In the genomic region with DNA sequence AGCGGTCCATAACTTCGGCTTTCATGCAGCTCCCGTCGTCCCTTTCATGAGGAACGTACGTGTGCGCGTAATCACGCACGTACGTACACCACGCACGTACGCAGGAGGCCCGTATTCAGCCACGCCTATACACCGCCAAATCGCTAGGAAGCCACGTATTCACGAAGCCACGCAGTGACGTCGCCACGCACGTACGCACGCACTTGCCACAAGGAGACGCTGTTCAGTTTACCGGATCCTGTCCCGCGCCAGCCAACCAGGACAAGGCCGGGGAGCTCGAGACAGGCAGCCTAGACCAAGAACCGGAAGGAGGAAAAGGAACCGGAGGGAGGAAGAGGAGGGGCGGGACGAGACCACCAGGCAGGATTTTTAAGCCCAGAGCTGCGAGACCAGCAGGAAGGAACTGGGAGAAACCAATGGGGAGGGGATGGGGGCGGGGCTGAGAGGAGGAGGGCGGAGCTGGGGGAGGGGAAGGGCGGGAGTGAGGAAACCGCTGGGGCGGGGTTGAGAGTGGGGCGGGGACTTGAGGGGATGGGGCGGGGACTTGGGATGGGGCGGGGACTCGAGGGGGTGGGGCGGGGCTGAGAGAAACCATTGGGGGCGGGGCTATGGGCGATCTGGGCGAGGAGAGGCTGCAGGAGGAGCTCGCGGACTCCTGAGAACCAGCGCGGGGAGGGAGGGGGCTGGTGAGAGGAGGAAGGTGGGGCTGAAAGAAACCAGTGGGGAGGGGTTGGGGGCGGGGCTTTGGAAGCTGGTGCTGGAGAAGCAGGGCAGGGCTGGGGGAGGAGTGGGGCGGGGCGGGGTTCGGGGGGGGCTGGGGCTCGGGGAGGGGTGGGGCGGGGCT, we compare ENCODE assay signal across 8 cellular contexts. TPM values are rescaled to one million over a fixed set of nuclear protein-coding genes. Genes with fewer than 3 reads are reported as not detected.
DNase-seq lines count a peak whose midpoint lies in the region; ATAC-seq and TF ChIP-seq lines count a peak whose summit lies in the region.

Gene EOLA2 (minus strand): TSS at position 65 of the 844 bp plus-strand sequence. CDS start 4,617 bp downstream, outside the sequence.

- no peaks in the 10 kb centered on the region for H3K27me3 Mint-ChIP-seq in natural killer cell treated with Interleukin-12 subunit alpha and Interleukin-12 subunit beta and Interleukin-15 and Interleukin-18, amount 100 ng/mL, for 72 hours

- peak within 1 kb of the TSS; percentile 97 for H3K4me3 ChIP-seq in HAP-1
- peak within 1 kb of the TSS; percentile 90 for H3K4me3 ChIP-seq in MG63
- peak within 1 kb of the TSS; percentile 77 for H3K4me3 ChIP-seq in fibroblast of pulmonary artery (replicated peaks; ENCODE audit: low read depth, low read length)

- peak within 1 kb of the TSS; percentile 92 for H3K4me3 Mint-ChIP-seq in natural killer cell treated with Interleukin-12 subunit alpha and Interleukin-12 subunit beta and Interleukin-15 and Interleukin-18, amount 100 ng/mL, for 72 hours

- peak; percentile 61 for TF ChIP-seq CTCF in fibroblast of pulmonary artery (IDR thresholded peaks at IDR 0.05; ENCODE audit: low read length, missing control alignments)

- no peaks in the 10 kb centered on the region for H3K36me3 ChIP-seq in ES-I3 (ENCODE audit: insufficient read depth, low read length)
- peaks cover 3% of the 10 kb centered on the region; the same call in 1 of the 2 replicates for H3K36me3 ChIP-seq in HAP-1 (replicated peaks)
- H3K36me3 ChIP-seq in MG63 = no peaks in the 10 kb centered on the region

- H3K9me3 ChIP-seq in ES-I3 (ENCODE audit: control insufficient read depth, insufficient read depth, low read length) = no peaks in the 10 kb centered on the region
- no peaks in the 10 kb centered on the region for H3K9me3 ChIP-seq in HAP-1
- no peaks in the 10 kb centered on the region for H3K9me3 ChIP-seq in MG63

- peak; percentile 80 to 81 for ATAC-seq in natural killer cell treated with Interleukin-12 subunit alpha and Interleukin-12 subunit beta and Interleukin-15 and Interleukin-18, amount 100 ng/mL, for 72 hours
- peak; percentile 75 for ATAC-seq in stimulated activated naive CD8-positive, alpha-beta T cell treated with anti-CD3 and anti-CD28 coated beads, Interleukin-15, Interleukin-2, amounts not matched to agents 100 U/mL and 50 U/mL, for 24 hours

- peak within 1 kb of the TSS; percentile 82 to 88 for H3K27ac Mint-ChIP-seq in natural killer cell treated with Interleukin-12 subunit alpha and Interleukin-12 subunit beta and Interleukin-15 and Interleukin-18, amount 100 ng/mL, for 72 hours

- in situ Hi-C loops in HAP-1 (cut with MboI; ENCODE audit: low sequenced_read_pairs) = no loop called here

- H3K4me1 ChIP-seq in ES-I3 (ENCODE audit: insufficient read depth, low read length) (no peaks in the 10 kb centered on the region; the same call in 1 of the 2 replicates), HAP-1 (peaks cover 2% of the 10 kb centered on the region; the same call in 1 of the 2 replicates)

- peak within 1 kb of the TSS; percentile 76 for H3K9ac ChIP-seq in ES-I3 (ENCODE audit: low read depth, low read length)

- H3K4me1 Mint-ChIP-seq in natural killer cell treated with Interleukin-12 subunit alpha and Interleukin-12 subunit beta and Interleukin-15 and Interleukin-18, amount 100 ng/mL, for 72 hours (ENCODE audit: low read depth in 2 of 2) = peaks cover 0 to 4% of the 10 kb centered on the region in 2 donors

- no peaks in the 10 kb centered on the region for H3K36me3 Mint-ChIP-seq in natural killer cell treated with Interleukin-12 subunit alpha and Interleukin-12 subunit beta and Interleukin-15 and Interleukin-18, amount 100 ng/mL, for 72 hours

- no peaks in the 10 kb centered on the region for H3K9me3 Mint-ChIP-seq in natural killer cell treated with Interleukin-12 subunit alpha and Interleukin-12 subunit beta and Interleukin-15 and Interleukin-18, amount 100 ng/mL, for 72 hours

- no peaks in the 10 kb centered on the region for H3K27me3 ChIP-seq in HAP-1 (ENCODE audit: low read depth)
- H3K27me3 ChIP-seq in MG63 = no peaks in the 10 kb centered on the region

- DNase-seq in HAP-1 (ENCODE audit: low spot score in 2 of 2) = peak; percentile 94 to 98
- peak; percentile 93 for DNase-seq in MG63
- DNase-seq in SHP77 treated with DMSO at 0.1 percent for 48 hours (lab: John Stamatoyannopoulos, UW) = peak; percentile 84
- DNase-seq in activated effector memory CD4-positive, alpha-beta T cell treated with anti-CD3 and anti-CD28 coated beads, Interleukin-2, amount 50 U/mL, for 16 hours = peak; percentile 96
- DNase-seq in fibroblast of pulmonary artery (ENCODE audit: low read depth) = peak; percentile 99
- DNase-seq in natural killer cell treated with Interleukin-12 subunit alpha and Interleukin-12 subunit beta and Interleukin-15 and Interleukin-18, amount 100 ng/mL, for 72 hours (ENCODE audit: low spot score) = peak; percentile 94
- peak; percentile 86 for DNase-seq in stimulated activated naive CD8-positive, alpha-beta T cell treated with anti-CD3 and anti-CD28 coated beads, Interleukin-15, Interleukin-2, amounts not matched to agents 100 U/mL and 50 U/mL, for 24 hours

RNA-seq across cellular contexts. Expression of gene EOLA2, which starts in this region (rescaled TPM):
- total RNA-seq in MG63 (2014; rRNA removed; shearing (Covaris generic); ENCODE audit: low replicate concordance) = 50.6 and 51.1 TPM in 2 replicates
- total RNA-seq in natural killer cell treated with Interleukin-12 subunit alpha and Interleukin-12 subunit beta and Interleukin-15 and Interleukin-18, amount 100 ng/mL, for 72 hours = 10 to 100 TPM; 46.9 to 64.3 TPM

Comparison
In these comparisons a context has a peak if more than half of its experiments do, and no peak if none do; other contexts are left out.
1. Peak in every context shown above with its lines: DNase-seq, ATAC-seq and H3K4me3 ChIP-seq.